15 cellular contexts compared by ENCODE assay signal in the genomic region with DNA sequence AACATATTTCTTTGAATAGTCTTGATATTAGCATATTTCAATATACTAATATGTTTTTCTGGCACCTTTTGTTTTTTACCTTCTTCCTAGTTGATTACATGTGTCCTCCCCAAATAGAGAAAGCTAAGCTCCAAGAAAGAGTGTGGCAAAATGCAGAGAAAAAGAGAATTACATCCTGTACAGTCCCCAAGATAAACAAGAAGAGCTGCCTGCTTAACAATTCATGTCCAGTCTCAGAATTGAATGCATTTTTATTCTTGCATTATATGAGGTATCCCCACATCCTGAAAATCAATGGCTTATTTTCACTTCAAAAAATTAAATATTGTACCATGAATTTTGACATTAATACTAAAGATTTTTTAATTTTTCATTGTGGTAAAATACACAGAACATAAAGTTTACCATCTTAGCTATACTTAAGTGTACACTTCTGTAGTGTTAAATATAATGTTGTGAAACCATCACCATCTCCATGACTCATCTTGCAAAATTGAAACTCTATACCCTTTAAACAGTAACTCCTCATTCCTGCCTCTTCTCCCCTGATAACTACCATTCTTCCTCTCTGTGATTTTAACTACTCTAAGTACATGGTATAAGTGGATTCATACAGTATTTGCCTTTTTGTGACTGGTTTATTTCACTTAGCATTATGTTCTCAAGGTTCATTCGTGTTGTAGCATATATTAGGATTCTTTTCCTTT.
A peak's percentile ranks its signal among the peaks of the same experiment; 100 is the strongest.
DNase-seq lines count a peak whose midpoint lies in the region; ATAC-seq, FAIRE-seq and TF ChIP-seq lines count a peak whose summit lies in the region.
"Had no signal": no experiment of that assay in that cellular context is flagged by ENCODE, and none has a peak within 500 bp of the region (broad histone marks: within the 10 kb centered on the region; RNA-seq: fewer than 3 reads in every experiment).

No MANE protein-coding gene starts in this region.

- SMC1A ChIA-PET in GM12878 (lab: Charles Lee; ENCODE audit: uncharacterized antibody, unreplicated experiment), result interaction anchor here (0.6 to 0.8 kb wide), 3 partner anchors 30 to 300 kb away, joined by 3 read pairs; no protein-coding TSS in a partner anchor

- TF ChIP-seq RAD21 in Ishikawa (IDR thresholded peaks at IDR 0.05; ENCODE audit: low read depth) (no peak), GM12878 (IDR thresholded peaks at IDR 0.05; ENCODE audit: insufficient read depth, low read depth, low read length) (no peak)

- POLR2A ChIA-PET in GM12878 (lab: Charles Lee), result interaction anchor here (0.5 kb wide), 2 partner anchors 243 to 1142 kb away, joined by 3 to 4 read pairs; no protein-coding TSS in a partner anchor

- no peak for FAIRE-seq in GM12878 (lab: Jason Lieb, UNC)
- FAIRE-seq: K562 had no signal

- BruUV-seq in GM12878 (replicated peaks; lab: Mats Ljungman, UMichigan), result no TSS peak

- H3K27me3 ChIP-seq in GM12878 (replicated peaks in 1 of 2; ENCODE audit: control insufficient read depth in 2 of 2, insufficient read depth in 2 of 2, low read length in 1 of 2), result no peaks in the 10 kb centered on the region
- H3K27me3 ChIP-seq in osteoblast (ENCODE audit: insufficient read depth, low read length), result no peaks in the 10 kb centered on the region
- H3K27me3 ChIP-seq: sigmoid colon had no signal

- ATAC-seq in GM18511 (IDR thresholded peaks at IDR 0.05; ENCODE audit: unreplicated experiment) (peak; percentile 78), GM12878 (peak; percentile 85), HG02610 (IDR thresholded peaks at IDR 0.05; ENCODE audit: unreplicated experiment) (no peak)
- ATAC-seq: activated naive CD4-positive, alpha-beta T cell treated with anti-CD3 and anti-CD28 coated beads, Interleukin-2, amount 50 U/mL, for 72 hours; K562 had no signal

- RAD21 ChIA-PET in GM12878 (lab: Charles Lee; ENCODE audit: unreplicated experiment), result interaction anchor here (0.5 kb wide), 1 partner anchor 217 kb away, joined by 5 read pairs; no protein-coding TSS in a partner anchor

- H3K4me1 ChIP-seq in GM12878 (ENCODE audit: control insufficient read depth, insufficient read depth, low read length) (no peaks in the 10 kb centered on the region), osteoblast (ENCODE audit: insufficient read depth, low read length) (peaks cover 14% of the 10 kb centered on the region)
- H3K4me1 ChIP-seq: sigmoid colon had no signal

- H3K9me3 ChIP-seq in GM12878 (replicated peaks; ENCODE audit: control insufficient read depth, insufficient read depth, low read length) (no peaks in the 10 kb centered on the region), osteoblast (ENCODE audit: low read depth, low read length) (no peaks in the 10 kb centered on the region)

- TF ChIP-seq EP300 in Ishikawa (IDR thresholded peaks at IDR 0.05; ENCODE audit: borderline replicate concordance), result no peak
- TF ChIP-seq EP300 in GM12878 (IDR thresholded peaks at IDR 0.05; ENCODE audit: borderline replicate concordance in 1 of 2, control insufficient read depth in 1 of 2, low read depth in 2 of 2, low read length in 2 of 2), result no peak

- H4K20me1 ChIP-seq in GM12878 (ENCODE audit: control insufficient read depth, insufficient read depth) (no peaks in the 10 kb centered on the region), osteoblast (ENCODE audit: insufficient read depth, low read length) (no peaks in the 10 kb centered on the region)

- H3K9ac ChIP-seq in GM12878 (ENCODE audit: control insufficient read depth, insufficient read depth, low read length), result no peak overlapping the region

- intact Hi-C loops in GM12878 (cut with micrococcal nuclease; ENCODE audit: unreplicated experiment), result loop anchor here (1.0 kb wide), 1 partner anchor 18 kb away; no protein-coding TSS in a partner anchor

- TF ChIP-seq POLR2A in GM12878 (IDR thresholded peaks at IDR 0.05; ENCODE audit: low read depth, low read length), result no peak

- TF ChIP-seq CTCF in GM12878 (IDR thresholded peaks at IDR 0.05 in 2 of 3, conservative IDR thresholded peaks at IDR 0.05 in 1 of 3; ENCODE audit: control insufficient read depth in 2 of 3, extremely low read depth in 1 of 3, insufficient read depth in 1 of 3, low read depth in 3 of 3, low read length in 3 of 3) (no peak), osteoblast (IDR thresholded peaks at IDR 0.05; ENCODE audit: extremely low read depth, low read depth, low read length) (no peak)

- no peak overlapping the region for H3K4me2 ChIP-seq in GM12878 (ENCODE audit: control insufficient read depth, insufficient read depth)
- peak overlapping the region; percentile 5 for H3K4me2 ChIP-seq in osteoblast (ENCODE audit: insufficient read depth, low read length)

- H3K4me3 ChIP-seq in GM12878 (no peak overlapping the region), osteoblast (ENCODE audit: insufficient read depth, low read length) (no peak overlapping the region)
- H3K4me3 ChIP-seq: K562, sigmoid colon, SK-N-MC had no signal

- 0% methylated on average over 1 of the region's 1 CpG for WGBS in GM12878 (ENCODE audit: insufficient coverage, insufficient replicate concordance, low lambda C conversion rate, missing lambda C conversion rate)

- no peak for DNase-seq in GM12878 (ENCODE audit: low read depth, low spot score)
- DNase-seq in osteoblast (ENCODE audit: insufficient read length, low spot score, missing footprints), result no peak
- no peak for DNase-seq in HUDEP-2 (lab: John Stamatoyannopoulos, UW; ENCODE audit: unreplicated experiment in 76 of 76)
- no peak for DNase-seq in hepatic stellate cell (ENCODE audit: low spot score)
- DNase-seq: CD4-positive, CD25-positive, alpha-beta regulatory T cell; GDM1; NCI-H187; sigmoid colon; stimulated activated naive CD4-positive, alpha-beta T cell treated with Interleukin-2 at 50 U/mL for 16 hours had no signal

- CTCF ChIA-PET in GM12878 (lab: Yijun Ruan, JAX), result no interaction called here

- no peak overlapping the region for H2AFZ ChIP-seq in GM12878 (ENCODE audit: control insufficient read depth, low read depth, low read length)
- peak overlapping the region; percentile 12 for H2AFZ ChIP-seq in osteoblast (ENCODE audit: low read length)

- no peaks in the 10 kb centered on the region for H3K36me3 ChIP-seq in GM12878 (ENCODE audit: control insufficient read depth in 2 of 2, insufficient read depth in 2 of 2, low read length in 1 of 2)
- no peaks in the 10 kb centered on the region for H3K36me3 ChIP-seq in osteoblast (ENCODE audit: insufficient read depth, low read length)
- H3K36me3 ChIP-seq: sigmoid colon had no signal

- H3K27ac ChIP-seq in GM12878 (ENCODE audit: control insufficient read depth, insufficient read depth) (no peak overlapping the region), osteoblast (ENCODE audit: low read depth, low read length) (peak overlapping the region; percentile 22)
- H3K27ac ChIP-seq: sigmoid colon, SK-N-MC had no signal

- H3K79me2 ChIP-seq in GM12878 (ENCODE audit: control insufficient read depth, insufficient read depth, low read length) (no peaks in the 10 kb centered on the region), osteoblast (ENCODE audit: insufficient read depth, low read length) (no peaks in the 10 kb centered on the region)

- in situ Hi-C loops in GM12878 (cut with MboI), result no loop called here

TF ChIP-seq in Ishikawa, 13 proteins besides CTCF, POLR2A, EP300 and RAD21 (continues in another document):
- TF ChIP-seq CEBPB (IDR thresholded peaks at IDR 0.05), result peak; percentile 28; the same call in 1 of the 2 replicates

TF ChIP-seq in GM12878, 131 proteins besides CTCF, POLR2A, EP300 and RAD21:
- TF ChIP-seq NR2C2 (IDR thresholded peaks at IDR 0.05; ENCODE audit: borderline replicate concordance, control insufficient read depth, insufficient read length, low read depth) (no peak), CHD2 (IDR thresholded peaks at IDR 0.05; ENCODE audit: borderline replicate concordance, low read depth, low read length) (no peak), ZNF384 (IDR thresholded peaks at IDR 0.05; ENCODE audit: borderline replicate concordance, low read depth, low read length) (no peak), POU2F2 (IDR thresholded peaks at IDR 0.05; ENCODE audit: borderline replicate concordance, low read depth, low read length) (no peak), BMI1 (IDR thresholded peaks at IDR 0.05; ENCODE audit: borderline replicate concordance) (no peak)
